Comparison of ENCODE assay signal across 30 cellular contexts in the genomic region with DNA sequence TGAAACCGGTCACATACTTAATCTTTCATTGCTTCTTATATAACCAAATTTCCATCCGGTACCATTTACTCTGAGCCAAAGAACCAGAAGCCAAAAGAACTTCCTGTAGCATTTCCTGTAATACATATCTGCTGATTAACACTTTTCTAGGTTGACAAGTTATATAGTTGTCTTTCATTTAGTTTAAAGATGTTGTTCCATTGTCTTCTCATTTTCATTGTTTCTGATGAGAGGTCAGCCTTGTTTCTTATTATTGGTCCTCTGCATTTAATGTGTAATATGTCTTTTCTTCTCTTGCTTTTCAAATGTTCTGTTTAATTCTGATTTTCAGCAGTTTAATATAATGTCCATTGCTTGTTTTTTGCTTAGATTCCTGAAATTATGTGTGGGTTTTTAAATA.
"Had no signal": no experiment of that assay in that cellular context is flagged by ENCODE, and none has a peak within 500 bp of the region (broad histone marks: within the 10 kb centered on the region; RNA-seq: fewer than 3 reads in every experiment).

No MANE protein-coding gene starts in this region.

- H3K9me3 Mint-ChIP-seq: stimulated activated memory B cell treated with anti-CD40 and anti-IgM and Interleukin-4, amounts not matched to agents 10 μg/mL and 1 μg/mL and 100 μg/mL, for 72 hours; stimulated activated naive CD8-positive, alpha-beta T cell treated with anti-CD3 and anti-CD28 coated beads, Interleukin-15, amount 100 ng/mL, for 72 hours; type B pancreatic cell had no signal

- H3K36me3 ChIP-seq: neural progenitor cell, ovary, spleen, suprapubic skin, tibial artery, transverse colon, upper lobe of right lung, uterus had no signal

- H3K9me3 ChIP-seq: ovary, psoas muscle, suprapubic skin, testis, tibial artery, transverse colon, upper lobe of right lung, uterus had no signal

- H3K27ac ChIP-seq: neural progenitor cell, ovary, parathyroid adenoma, psoas muscle, skin epidermis, spleen, suprapubic skin, testis, tibial artery, transverse colon, upper lobe of right lung, uterus had no signal

- H3K36me3 Mint-ChIP-seq: natural killer cell; stimulated activated memory B cell treated with anti-CD40 and anti-IgM and Interleukin-4, amounts not matched to agents 10 μg/mL and 1 μg/mL and 100 μg/mL, for 72 hours; type B pancreatic cell had no signal

- H3K27ac Mint-ChIP-seq: natural killer cell; nephron; neural progenitor cell; progenitor cell of endocrine pancreas; stimulated activated memory B cell treated with anti-CD40 and anti-IgM and Interleukin-4, amounts not matched to agents 10 μg/mL and 1 μg/mL and 100 μg/mL, for 72 hours; stimulated activated naive CD8-positive, alpha-beta T cell treated with anti-CD3 and anti-CD28 coated beads, Interleukin-15, amount 100 ng/mL, for 72 hours; type B pancreatic cell had no signal

- ATAC-seq: natural killer cell; psoas muscle; right cardiac atrium; sciatic nerve; stimulated activated memory B cell treated with anti-CD40 and anti-IgM and Interleukin-4, amounts not matched to agents 10 μg/mL and 1 μg/mL and 100 μg/mL, for 72 hours; stimulated activated naive CD8-positive, alpha-beta T cell treated with anti-CD3 and anti-CD28 coated beads, Interleukin-15, amount 100 ng/mL, for 72 hours; stimulated activated naive CD8-positive, alpha-beta T cell treated with anti-CD3 and anti-CD28 coated beads, Interleukin-15, Interleukin-2, amounts not matched to agents 100 U/mL and 50 U/mL, for 24 hours; upper lobe of right lung had no signal

- H3K4me1 ChIP-seq: parathyroid adenoma, psoas muscle, suprapubic skin, testis, transverse colon, upper lobe of right lung, uterus had no signal

- DNase-seq: natural killer cell; occipital lobe; ovary; psoas muscle; right cardiac atrium; spleen; stimulated activated CD4-positive, alpha-beta T cell treated with anti-CD3 and anti-CD28 coated beads, Interleukin-12 subunit alpha, Interleukin-12 subunit beta, amount 100 ng/mL, for 4 hours; stimulated activated CD4-positive, alpha-beta T cell treated with anti-CD3 and anti-CD28 coated beads, Interleukin-1b, Interleukin-23, amount 100 ng/mL, for 48 hours; stimulated activated CD4-positive, alpha-beta T cell treated with anti-CD3 and anti-CD28 coated beads, Interleukin-4, amount 100 ng/mL, for 1 hour; stimulated activated CD4-positive, alpha-beta T cell treated with anti-CD3 and anti-CD28 coated beads, Interleukin-4, amount 100 ng/mL, for 4 hours; stimulated activated CD8-positive, alpha-beta memory T cell treated with anti-CD3 and anti-CD28 coated beads, Interleukin-4, amount 100 ng/mL, for 48 hours; stimulated activated naive CD4-positive, alpha-beta T cell; stimulated activated naive CD8-positive, alpha-beta T cell treated with anti-CD3 and anti-CD28 coated beads, Interleukin-15, amount 100 ng/mL, for 72 hours; stimulated activated naive CD8-positive, alpha-beta T cell treated with anti-CD3 and anti-CD28 coated beads, Interleukin-15, Interleukin-2, amounts not matched to agents 100 U/mL and 50 U/mL, for 24 hours; substantia nigra; testis; tibial artery; transverse colon; upper lobe of right lung; uterus had no signal

- H3K4me3 Mint-ChIP-seq: natural killer cell; nephron; neural progenitor cell; stimulated activated memory B cell treated with anti-CD40 and anti-IgM and Interleukin-4, amounts not matched to agents 10 μg/mL and 1 μg/mL and 100 μg/mL, for 72 hours; stimulated activated naive CD8-positive, alpha-beta T cell treated with anti-CD3 and anti-CD28 coated beads, Interleukin-15, amount 100 ng/mL, for 72 hours; type B pancreatic cell had no signal

- H3K4me3 ChIP-seq: neural progenitor cell, ovary, psoas muscle, skin epidermis, smooth muscle cell, spleen, suprapubic skin, testis, tibial artery, transverse colon, upper lobe of right lung, uterus had no signal

- H3K4me1 Mint-ChIP-seq: natural killer cell; stimulated activated memory B cell treated with anti-CD40 and anti-IgM and Interleukin-4, amounts not matched to agents 10 μg/mL and 1 μg/mL and 100 μg/mL, for 72 hours; stimulated activated naive CD8-positive, alpha-beta T cell treated with anti-CD3 and anti-CD28 coated beads, Interleukin-15, amount 100 ng/mL, for 72 hours had no signal

- H3K27me3 Mint-ChIP-seq: progenitor cell of endocrine pancreas; stimulated activated memory B cell treated with anti-CD40 and anti-IgM and Interleukin-4, amounts not matched to agents 10 μg/mL and 1 μg/mL and 100 μg/mL, for 72 hours; stimulated activated naive CD8-positive, alpha-beta T cell treated with anti-CD3 and anti-CD28 coated beads, Interleukin-15, amount 100 ng/mL, for 72 hours had no signal
